Comparison of ENCODE assay signal across 1 cellular context in the genomic region with DNA sequence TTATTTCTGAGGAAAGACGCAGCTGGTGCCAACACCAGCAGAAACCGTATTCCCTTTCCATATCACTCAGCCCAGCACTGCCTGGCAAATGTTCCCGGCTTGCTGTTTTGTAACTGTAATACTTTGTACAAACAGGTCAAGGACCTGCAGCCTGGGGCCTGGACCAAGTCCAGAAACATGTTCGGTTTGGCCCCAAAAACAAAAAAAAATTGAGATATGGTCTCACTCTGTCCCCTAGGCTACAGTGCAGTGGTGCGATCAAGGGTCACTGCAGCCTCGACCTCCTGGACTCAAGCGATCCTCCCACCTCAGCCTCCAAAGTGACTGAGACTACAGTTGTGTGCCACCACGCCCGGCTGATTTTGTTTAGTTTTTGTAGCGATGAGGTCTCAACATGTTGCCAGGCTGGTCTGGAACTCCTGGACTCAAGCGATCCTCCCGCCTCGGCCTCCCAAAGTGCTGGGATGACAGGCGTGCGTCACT.
TF ChIP-seq lines count a peak whose summit lies in the region.

No MANE protein-coding gene starts in this region.

TF ChIP-seq in HepG2, 621 proteins besides CTCF, POLR2A, EP300 and RAD21 (continued from another document and continues in another):
- TF ChIP-seq, protein P1, sequence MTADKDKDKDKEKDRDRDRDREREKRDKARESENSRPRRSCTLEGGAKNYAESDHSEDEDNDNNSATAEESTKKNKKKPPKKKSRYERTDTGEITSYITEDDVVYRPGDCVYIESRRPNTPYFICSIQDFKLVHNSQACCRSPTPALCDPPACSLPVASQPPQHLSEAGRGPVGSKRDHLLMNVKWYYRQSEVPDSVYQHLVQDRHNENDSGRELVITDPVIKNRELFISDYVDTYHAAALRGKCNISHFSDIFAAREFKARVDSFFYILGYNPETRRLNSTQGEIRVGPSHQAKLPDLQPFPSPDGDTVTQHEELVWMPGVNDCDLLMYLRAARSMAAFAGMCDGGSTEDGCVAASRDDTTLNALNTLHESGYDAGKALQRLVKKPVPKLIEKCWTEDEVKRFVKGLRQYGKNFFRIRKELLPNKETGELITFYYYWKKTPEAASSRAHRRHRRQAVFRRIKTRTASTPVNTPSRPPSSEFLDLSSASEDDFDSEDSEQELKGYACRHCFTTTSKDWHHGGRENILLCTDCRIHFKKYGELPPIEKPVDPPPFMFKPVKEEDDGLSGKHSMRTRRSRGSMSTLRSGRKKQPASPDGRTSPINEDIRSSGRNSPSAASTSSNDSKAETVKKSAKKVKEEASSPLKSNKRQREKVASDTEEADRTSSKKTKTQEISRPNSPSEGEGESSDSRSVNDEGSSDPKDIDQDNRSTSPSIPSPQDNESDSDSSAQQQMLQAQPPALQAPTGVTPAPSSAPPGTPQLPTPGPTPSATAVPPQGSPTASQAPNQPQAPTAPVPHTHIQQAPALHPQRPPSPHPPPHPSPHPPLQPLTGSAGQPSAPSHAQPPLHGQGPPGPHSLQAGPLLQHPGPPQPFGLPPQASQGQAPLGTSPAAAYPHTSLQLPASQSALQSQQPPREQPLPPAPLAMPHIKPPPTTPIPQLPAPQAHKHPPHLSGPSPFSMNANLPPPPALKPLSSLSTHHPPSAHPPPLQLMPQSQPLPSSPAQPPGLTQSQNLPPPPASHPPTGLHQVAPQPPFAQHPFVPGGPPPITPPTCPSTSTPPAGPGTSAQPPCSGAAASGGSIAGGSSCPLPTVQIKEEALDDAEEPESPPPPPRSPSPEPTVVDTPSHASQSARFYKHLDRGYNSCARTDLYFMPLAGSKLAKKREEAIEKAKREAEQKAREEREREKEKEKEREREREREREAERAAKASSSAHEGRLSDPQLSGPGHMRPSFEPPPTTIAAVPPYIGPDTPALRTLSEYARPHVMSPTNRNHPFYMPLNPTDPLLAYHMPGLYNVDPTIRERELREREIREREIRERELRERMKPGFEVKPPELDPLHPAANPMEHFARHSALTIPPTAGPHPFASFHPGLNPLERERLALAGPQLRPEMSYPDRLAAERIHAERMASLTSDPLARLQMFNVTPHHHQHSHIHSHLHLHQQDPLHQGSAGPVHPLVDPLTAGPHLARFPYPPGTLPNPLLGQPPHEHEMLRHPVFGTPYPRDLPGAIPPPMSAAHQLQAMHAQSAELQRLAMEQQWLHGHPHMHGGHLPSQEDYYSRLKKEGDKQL (CRISPR knock-in tag; IDR thresholded peaks at IDR 0.05; ENCODE audit: low read depth) = no peak
- TF ChIP-seq ZNF232 (CRISPR knock-in tag; IDR thresholded peaks at IDR 0.05; ENCODE audit: borderline replicate concordance) (0 out of 2 replicates have a peak, but pooled peaks have one; percentile 24), ZZZ3 (CRISPR knock-in tag; IDR thresholded peaks at IDR 0.05; ENCODE audit: borderline replicate concordance) (no peak), PCBP2 (optimal IDR thresholded peaks at IDR 0.05; ENCODE audit: low read depth, low read length, poor library complexity, severe bottlenecking) (no peak), ZSCAN20 (CRISPR knock-in tag; IDR thresholded peaks at IDR 0.05; ENCODE audit: borderline replicate concordance) (no peak), PAF1 (CRISPR knock-in tag; IDR thresholded peaks at IDR 0.05) (no peak), TBP (CRISPR knock-in tag; IDR thresholded peaks at IDR 0.05) (no peak), ZNF230 (CRISPR knock-in tag; IDR thresholded peaks at IDR 0.05) (no peak), KDM2A (CRISPR knock-in tag; IDR thresholded peaks at IDR 0.05; ENCODE audit: borderline replicate concordance, low read depth) (no peak), TEAD2 (CRISPR knock-in tag; IDR thresholded peaks at IDR 0.05) (no peak), ZNF20 (CRISPR knock-in tag; IDR thresholded peaks at IDR 0.05) (no peak), SRSF9 (IDR thresholded peaks at IDR 0.05; ENCODE audit: borderline replicate concordance, insufficient read depth, low read depth, low read length, poor library complexity, severe bottlenecking) (no peak), POLR2AphosphoS2 (IDR thresholded peaks at IDR 0.05; ENCODE audit: low read depth, low read length) (no peak), CCAR2 (optimal IDR thresholded peaks at IDR 0.05; ENCODE audit: low read depth, low read length) (no peak), U2AF2 (IDR thresholded peaks at IDR 0.05; ENCODE audit: low read depth, low read length) (no peak)
- TF ChIP-seq, protein P2, sequence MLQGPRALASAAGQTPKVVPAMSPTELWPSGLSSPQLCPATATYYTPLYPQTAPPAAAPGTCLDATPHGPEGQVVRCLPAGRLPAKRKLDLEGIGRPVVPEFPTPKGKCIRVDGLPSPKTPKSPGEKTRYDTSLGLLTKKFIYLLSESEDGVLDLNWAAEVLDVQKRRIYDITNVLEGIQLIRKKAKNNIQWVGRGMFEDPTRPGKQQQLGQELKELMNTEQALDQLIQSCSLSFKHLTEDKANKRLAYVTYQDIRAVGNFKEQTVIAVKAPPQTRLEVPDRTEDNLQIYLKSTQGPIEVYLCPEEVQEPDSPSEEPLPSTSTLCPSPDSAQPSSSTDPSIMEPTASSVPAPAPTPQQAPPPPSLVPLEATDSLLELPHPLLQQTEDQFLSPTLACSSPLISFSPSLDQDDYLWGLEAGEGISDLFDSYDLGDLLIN (CRISPR knock-in tag; IDR thresholded peaks at IDR 0.05; ENCODE audit: borderline replicate concordance) = no peak
- TF ChIP-seq, protein P3, sequence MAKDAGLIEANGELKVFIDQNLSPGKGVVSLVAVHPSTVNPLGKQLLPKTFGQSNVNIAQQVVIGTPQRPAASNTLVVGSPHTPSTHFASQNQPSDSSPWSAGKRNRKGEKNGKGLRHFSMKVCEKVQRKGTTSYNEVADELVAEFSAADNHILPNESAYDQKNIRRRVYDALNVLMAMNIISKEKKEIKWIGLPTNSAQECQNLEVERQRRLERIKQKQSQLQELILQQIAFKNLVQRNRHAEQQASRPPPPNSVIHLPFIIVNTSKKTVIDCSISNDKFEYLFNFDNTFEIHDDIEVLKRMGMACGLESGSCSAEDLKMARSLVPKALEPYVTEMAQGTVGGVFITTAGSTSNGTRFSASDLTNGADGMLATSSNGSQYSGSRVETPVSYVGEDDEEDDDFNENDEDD (CRISPR knock-in tag; IDR thresholded peaks at IDR 0.05; ENCODE audit: borderline replicate concordance) = no peak
- TF ChIP-seq, protein P4, sequence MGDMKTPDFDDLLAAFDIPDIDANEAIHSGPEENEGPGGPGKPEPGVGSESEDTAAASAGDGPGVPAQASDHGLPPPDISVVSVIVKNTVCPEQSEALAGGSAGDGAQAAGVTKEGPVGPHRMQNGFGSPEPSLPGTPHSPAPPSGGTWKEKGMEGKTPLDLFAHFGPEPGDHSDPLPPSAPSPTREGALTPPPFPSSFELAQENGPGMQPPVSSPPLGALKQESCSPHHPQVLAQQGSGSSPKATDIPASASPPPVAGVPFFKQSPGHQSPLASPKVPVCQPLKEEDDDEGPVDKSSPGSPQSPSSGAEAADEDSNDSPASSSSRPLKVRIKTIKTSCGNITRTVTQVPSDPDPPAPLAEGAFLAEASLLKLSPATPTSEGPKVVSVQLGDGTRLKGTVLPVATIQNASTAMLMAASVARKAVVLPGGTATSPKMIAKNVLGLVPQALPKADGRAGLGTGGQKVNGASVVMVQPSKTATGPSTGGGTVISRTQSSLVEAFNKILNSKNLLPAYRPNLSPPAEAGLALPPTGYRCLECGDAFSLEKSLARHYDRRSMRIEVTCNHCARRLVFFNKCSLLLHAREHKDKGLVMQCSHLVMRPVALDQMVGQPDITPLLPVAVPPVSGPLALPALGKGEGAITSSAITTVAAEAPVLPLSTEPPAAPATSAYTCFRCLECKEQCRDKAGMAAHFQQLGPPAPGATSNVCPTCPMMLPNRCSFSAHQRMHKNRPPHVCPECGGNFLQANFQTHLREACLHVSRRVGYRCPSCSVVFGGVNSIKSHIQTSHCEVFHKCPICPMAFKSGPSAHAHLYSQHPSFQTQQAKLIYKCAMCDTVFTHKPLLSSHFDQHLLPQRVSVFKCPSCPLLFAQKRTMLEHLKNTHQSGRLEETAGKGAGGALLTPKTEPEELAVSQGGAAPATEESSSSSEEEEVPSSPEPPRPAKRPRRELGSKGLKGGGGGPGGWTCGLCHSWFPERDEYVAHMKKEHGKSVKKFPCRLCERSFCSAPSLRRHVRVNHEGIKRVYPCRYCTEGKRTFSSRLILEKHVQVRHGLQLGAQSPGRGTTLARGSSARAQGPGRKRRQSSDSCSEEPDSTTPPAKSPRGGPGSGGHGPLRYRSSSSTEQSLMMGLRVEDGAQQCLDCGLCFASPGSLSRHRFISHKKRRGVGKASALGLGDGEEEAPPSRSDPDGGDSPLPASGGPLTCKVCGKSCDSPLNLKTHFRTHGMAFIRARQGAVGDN (CRISPR knock-in tag; IDR thresholded peaks at IDR 0.05) = peak; percentile 54
- TF ChIP-seq, protein P5, sequence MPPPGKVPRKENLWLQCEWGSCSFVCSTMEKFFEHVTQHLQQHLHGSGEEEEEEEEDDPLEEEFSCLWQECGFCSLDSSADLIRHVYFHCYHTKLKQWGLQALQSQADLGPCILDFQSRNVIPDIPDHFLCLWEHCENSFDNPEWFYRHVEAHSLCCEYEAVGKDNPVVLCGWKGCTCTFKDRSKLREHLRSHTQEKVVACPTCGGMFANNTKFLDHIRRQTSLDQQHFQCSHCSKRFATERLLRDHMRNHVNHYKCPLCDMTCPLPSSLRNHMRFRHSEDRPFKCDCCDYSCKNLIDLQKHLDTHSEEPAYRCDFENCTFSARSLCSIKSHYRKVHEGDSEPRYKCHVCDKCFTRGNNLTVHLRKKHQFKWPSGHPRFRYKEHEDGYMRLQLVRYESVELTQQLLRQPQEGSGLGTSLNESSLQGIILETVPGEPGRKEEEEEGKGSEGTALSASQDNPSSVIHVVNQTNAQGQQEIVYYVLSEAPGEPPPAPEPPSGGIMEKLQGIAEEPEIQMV (CRISPR knock-in tag; IDR thresholded peaks at IDR 0.05; ENCODE audit: low read depth) = peak; percentile 48; the same call in 1 of the 2 replicates
- TF ChIP-seq, protein P6, sequence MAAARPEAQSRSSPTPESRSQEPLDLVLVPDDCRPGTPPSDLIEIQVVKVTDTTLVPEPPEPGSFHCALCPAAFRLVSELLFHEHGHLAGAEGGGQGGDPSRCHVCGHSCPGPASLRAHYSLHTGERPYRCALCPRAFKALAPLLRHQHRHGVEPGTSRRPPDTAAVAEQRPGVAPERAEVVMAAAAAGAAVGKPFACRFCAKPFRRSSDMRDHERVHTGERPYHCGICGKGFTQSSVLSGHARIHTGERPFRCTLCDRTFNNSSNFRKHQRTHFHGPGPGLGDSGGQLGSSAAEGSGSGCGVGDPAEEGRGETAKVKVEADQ (CRISPR knock-in tag; IDR thresholded peaks at IDR 0.05; ENCODE audit: borderline replicate concordance) = no peak
- TF ChIP-seq, protein P7, sequence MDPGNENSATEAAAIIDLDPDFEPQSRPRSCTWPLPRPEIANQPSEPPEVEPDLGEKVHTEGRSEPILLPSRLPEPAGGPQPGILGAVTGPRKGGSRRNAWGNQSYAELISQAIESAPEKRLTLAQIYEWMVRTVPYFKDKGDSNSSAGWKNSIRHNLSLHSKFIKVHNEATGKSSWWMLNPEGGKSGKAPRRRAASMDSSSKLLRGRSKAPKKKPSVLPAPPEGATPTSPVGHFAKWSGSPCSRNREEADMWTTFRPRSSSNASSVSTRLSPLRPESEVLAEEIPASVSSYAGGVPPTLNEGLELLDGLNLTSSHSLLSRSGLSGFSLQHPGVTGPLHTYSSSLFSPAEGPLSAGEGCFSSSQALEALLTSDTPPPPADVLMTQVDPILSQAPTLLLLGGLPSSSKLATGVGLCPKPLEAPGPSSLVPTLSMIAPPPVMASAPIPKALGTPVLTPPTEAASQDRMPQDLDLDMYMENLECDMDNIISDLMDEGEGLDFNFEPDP (CRISPR knock-in tag; conservative IDR thresholded peaks at IDR 0.05) = no peak
- TF ChIP-seq, protein P8, sequence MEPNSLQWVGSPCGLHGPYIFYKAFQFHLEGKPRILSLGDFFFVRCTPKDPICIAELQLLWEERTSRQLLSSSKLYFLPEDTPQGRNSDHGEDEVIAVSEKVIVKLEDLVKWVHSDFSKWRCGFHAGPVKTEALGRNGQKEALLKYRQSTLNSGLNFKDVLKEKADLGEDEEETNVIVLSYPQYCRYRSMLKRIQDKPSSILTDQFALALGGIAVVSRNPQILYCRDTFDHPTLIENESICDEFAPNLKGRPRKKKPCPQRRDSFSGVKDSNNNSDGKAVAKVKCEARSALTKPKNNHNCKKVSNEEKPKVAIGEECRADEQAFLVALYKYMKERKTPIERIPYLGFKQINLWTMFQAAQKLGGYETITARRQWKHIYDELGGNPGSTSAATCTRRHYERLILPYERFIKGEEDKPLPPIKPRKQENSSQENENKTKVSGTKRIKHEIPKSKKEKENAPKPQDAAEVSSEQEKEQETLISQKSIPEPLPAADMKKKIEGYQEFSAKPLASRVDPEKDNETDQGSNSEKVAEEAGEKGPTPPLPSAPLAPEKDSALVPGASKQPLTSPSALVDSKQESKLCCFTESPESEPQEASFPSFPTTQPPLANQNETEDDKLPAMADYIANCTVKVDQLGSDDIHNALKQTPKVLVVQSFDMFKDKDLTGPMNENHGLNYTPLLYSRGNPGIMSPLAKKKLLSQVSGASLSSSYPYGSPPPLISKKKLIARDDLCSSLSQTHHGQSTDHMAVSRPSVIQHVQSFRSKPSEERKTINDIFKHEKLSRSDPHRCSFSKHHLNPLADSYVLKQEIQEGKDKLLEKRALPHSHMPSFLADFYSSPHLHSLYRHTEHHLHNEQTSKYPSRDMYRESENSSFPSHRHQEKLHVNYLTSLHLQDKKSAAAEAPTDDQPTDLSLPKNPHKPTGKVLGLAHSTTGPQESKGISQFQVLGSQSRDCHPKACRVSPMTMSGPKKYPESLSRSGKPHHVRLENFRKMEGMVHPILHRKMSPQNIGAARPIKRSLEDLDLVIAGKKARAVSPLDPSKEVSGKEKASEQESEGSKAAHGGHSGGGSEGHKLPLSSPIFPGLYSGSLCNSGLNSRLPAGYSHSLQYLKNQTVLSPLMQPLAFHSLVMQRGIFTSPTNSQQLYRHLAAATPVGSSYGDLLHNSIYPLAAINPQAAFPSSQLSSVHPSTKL (CRISPR knock-in tag; IDR thresholded peaks at IDR 0.05) = peak; percentile 46; the same call in 1 of the 2 replicates
- TF ChIP-seq, protein P9, sequence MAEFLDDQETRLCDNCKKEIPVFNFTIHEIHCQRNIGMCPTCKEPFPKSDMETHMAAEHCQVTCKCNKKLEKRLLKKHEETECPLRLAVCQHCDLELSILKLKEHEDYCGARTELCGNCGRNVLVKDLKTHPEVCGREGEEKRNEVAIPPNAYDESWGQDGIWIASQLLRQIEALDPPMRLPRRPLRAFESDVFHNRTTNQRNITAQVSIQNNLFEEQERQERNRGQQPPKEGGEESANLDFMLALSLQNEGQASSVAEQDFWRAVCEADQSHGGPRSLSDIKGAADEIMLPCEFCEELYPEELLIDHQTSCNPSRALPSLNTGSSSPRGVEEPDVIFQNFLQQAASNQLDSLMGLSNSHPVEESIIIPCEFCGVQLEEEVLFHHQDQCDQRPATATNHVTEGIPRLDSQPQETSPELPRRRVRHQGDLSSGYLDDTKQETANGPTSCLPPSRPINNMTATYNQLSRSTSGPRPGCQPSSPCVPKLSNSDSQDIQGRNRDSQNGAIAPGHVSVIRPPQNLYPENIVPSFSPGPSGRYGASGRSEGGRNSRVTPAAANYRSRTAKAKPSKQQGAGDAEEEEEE (CRISPR knock-in tag; IDR thresholded peaks at IDR 0.05; ENCODE audit: borderline replicate concordance) = no peak
- TF ChIP-seq, protein P10, sequence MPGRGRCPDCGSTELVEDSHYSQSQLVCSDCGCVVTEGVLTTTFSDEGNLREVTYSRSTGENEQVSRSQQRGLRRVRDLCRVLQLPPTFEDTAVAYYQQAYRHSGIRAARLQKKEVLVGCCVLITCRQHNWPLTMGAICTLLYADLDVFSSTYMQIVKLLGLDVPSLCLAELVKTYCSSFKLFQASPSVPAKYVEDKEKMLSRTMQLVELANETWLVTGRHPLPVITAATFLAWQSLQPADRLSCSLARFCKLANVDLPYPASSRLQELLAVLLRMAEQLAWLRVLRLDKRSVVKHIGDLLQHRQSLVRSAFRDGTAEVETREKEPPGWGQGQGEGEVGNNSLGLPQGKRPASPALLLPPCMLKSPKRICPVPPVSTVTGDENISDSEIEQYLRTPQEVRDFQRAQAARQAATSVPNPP (CRISPR knock-in tag; IDR thresholded peaks at IDR 0.05) = no peak
